Comparison of ENCODE assay signal across 22 cellular contexts in the genomic region with DNA sequence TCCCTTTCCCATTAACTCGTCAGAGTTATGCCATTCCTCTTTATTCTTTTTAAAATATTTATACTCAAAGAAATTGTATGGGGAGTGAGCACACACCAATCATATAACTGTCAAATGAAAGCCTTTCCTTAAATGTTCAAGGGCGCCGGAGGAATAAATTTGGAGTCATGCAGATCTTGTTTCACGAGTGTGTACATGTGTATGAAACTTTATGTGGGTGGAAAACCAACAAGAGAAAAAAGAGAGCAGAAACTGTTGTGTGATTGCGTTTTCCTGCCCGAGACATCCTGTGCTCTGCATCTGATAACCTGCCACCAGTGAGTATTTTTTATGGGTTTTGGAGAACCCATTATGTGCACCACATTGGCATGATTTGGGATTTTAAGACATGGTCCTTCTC.
"Had no signal": no experiment of that assay in that cellular context is flagged by ENCODE, and none has a peak within 500 bp of the region (broad histone marks: within the 10 kb centered on the region; RNA-seq: fewer than 3 reads in every experiment).

No MANE protein-coding gene starts in this region.

- DNase-seq: activated CD4-positive, alpha-beta memory T cell treated with anti-CD3 and anti-CD28 coated beads, Interleukin-2, amount 10 ng/mL, durations not matched to agents 7 days and 5 days; activated CD4-positive, alpha-beta T cell treated with anti-CD3 and anti-CD28 coated beads for 36 hours; activated CD4-positive, alpha-beta T cell treated with anti-CD3 and anti-CD28 coated beads, Interleukin-2, amount 50 U/mL, for 1 hour; activated gamma-delta T cell; activated naive CD4-positive, alpha-beta T cell treated with anti-CD3 and anti-CD28 coated beads for 36 hours; activated T-cell treated with anti-CD3 and anti-CD28 coated beads for 4 hours; activated T-cell treated with anti-CD3 and anti-CD28 coated beads, Interleukin-2, amount 50 U/mL, for 48 hours; amygdala; MG63; NCI-H1092 treated with DMSO at 0.1 percent for 48 hours; NCI-H1417 treated with DMSO at 0.1 percent for 48 hours; NCI-H1694; NCI-H446; PC-9; SIG-M5; T-helper 17 cell; T-helper 9 cell; WERI-Rb-1 had no signal

- H3K36me3 ChIP-seq: MG63, WERI-Rb-1 had no signal

- H3K4me2 ChIP-seq: PC-9 had no signal

- H3K27ac Mint-ChIP-seq: activated CD4-positive, alpha-beta memory T cell treated with anti-CD3 and anti-CD28 coated beads, Interleukin-2, amount 10 ng/mL, durations not matched to agents 7 days and 5 days; activated CD4-positive, alpha-beta T cell treated with anti-CD3 and anti-CD28 coated beads for 36 hours; activated naive CD4-positive, alpha-beta T cell treated with anti-CD3 and anti-CD28 coated beads for 36 hours; activated naive CD8-positive, alpha-beta T cell; activated T-helper 17 cell treated with anti-CD3 and anti-CD28 coated beads, Interleukin-2, amount 50 U/mL, for 72 hours; brain; T-helper 17 cell had no signal

- H3K27me3 Mint-ChIP-seq: activated naive CD8-positive, alpha-beta T cell had no signal

- FAIRE-seq: astrocyte had no signal

- H3K4me1 Mint-ChIP-seq: activated CD4-positive, alpha-beta memory T cell treated with anti-CD3 and anti-CD28 coated beads, Interleukin-2, amount 10 ng/mL, durations not matched to agents 7 days and 5 days; activated T-helper 17 cell treated with anti-CD3 and anti-CD28 coated beads, Interleukin-2, amount 50 U/mL, for 72 hours; T-helper 17 cell had no signal

- H3K27ac ChIP-seq: PC-9, WERI-Rb-1 had no signal

- H2AFZ ChIP-seq: PC-9 had no signal

- H3K36me3 Mint-ChIP-seq: brain had no signal

- H3K9me3 ChIP-seq: MG63 had no signal

- ATAC-seq: activated CD4-positive, alpha-beta T cell treated with anti-CD3 and anti-CD28 coated beads for 36 hours; activated T-helper 17 cell treated with anti-CD3 and anti-CD28 coated beads, Interleukin-2, amount 50 U/mL, for 72 hours; T-helper 17 cell had no signal

- H3K27me3 ChIP-seq: MG63 had no signal

- H3K4me3 Mint-ChIP-seq: activated CD4-positive, alpha-beta memory T cell treated with anti-CD3 and anti-CD28 coated beads, Interleukin-2, amount 10 ng/mL, durations not matched to agents 7 days and 5 days; activated CD4-positive, alpha-beta T cell treated with anti-CD3 and anti-CD28 coated beads for 36 hours; activated naive CD4-positive, alpha-beta T cell treated with anti-CD3 and anti-CD28 coated beads for 36 hours; activated naive CD8-positive, alpha-beta T cell; activated T-helper 17 cell treated with anti-CD3 and anti-CD28 coated beads, Interleukin-2, amount 50 U/mL, for 72 hours; brain; T-helper 17 cell had no signal

- H3K4me3 ChIP-seq: MG63, PC-9 had no signal
